In the genomic region with DNA sequence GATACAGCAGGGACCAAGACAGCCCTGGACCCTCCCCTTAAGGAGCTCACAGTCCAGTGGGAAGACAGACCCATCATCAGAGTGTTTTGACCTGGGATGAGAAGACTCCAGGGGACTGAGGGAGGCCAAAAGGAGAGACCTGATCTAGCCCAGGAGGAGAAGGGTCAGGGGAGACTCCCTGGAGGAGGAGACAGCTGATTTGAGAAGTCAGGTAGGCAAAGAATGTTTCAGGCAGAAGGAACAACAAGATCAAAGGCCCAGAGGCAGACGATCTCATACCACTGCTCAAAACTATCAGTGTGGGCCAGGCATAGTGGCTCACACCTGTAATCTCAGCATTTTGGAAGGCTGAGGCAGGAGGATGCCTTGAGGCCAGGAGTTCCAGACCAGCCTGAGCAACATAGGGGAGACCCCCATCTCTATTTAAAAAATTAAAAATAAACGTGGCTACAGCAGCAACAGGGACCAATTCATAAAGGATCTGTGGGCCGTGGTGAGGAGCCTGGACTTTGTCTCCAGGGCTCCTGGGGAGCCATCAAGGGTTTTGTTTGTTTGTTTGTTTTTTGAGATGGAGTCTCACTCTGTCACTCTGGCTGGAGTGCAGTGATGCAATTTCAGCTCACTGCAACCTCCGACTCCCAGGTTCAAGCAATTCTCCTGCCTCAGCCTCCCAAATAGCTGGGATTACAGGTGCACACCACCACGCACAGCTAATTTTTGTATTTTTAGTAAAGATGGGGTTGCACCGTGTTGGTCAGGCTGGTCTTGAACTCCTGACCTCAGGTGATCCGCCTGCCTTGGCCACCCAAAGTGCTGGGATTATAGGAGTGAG, we compare ENCODE assay signal across 9 cellular contexts. TPM values are rescaled to one million over a fixed set of nuclear protein-coding genes. Genes with fewer than 3 reads are reported as not detected.
DNase-seq lines count a peak whose midpoint lies in the region; ATAC-seq, FAIRE-seq and TF ChIP-seq lines count a peak whose summit lies in the region.
"Had no signal": no experiment of that assay in that cellular context is flagged by ENCODE, and none has a peak within 500 bp of the region (broad histone marks: within the 10 kb centered on the region; RNA-seq: fewer than 3 reads in every experiment).

No MANE protein-coding gene starts in this region.

- no peak overlapping the region for H3K27ac Mint-ChIP-seq in activated CD4-positive, alpha-beta T cell treated with anti-CD3 and anti-CD28 coated beads, Interleukin-2, amount 10 ng/mL, durations not matched to agents 24 days and 14 days
- no peak overlapping the region for H3K27ac Mint-ChIP-seq in stimulated activated memory B cell treated with anti-CD40 and anti-IgM and Interleukin-4, amounts not matched to agents 10 μg/mL and 1 μg/mL and 100 μg/mL, for 72 hours

- H3K4me1 ChIP-seq in H1 (replicated peaks in 1 of 4; ENCODE audit: control insufficient read depth in 3 of 4, insufficient read depth in 4 of 4, low read length in 3 of 4) = peaks cover 7 to 27% (median 16%) of the 10 kb centered on the region in 4 experiments; a peak in 6 of 7 replicates

- H3K27ac ChIP-seq in H1 (ENCODE audit: low read depth, low read length) = no peak overlapping the region

- no peak overlapping the region for H4K5ac ChIP-seq in H1 (ENCODE audit: insufficient read length, low read depth, low read length)

- no peak overlapping the region for H3K23ac ChIP-seq in H1 (ENCODE audit: insufficient read length)

- no peak overlapping the region for H3K4ac ChIP-seq in H1 (replicated peaks; ENCODE audit: insufficient read length, low read depth, low read length)

- peaks cover 0 to 2% (median 0%) of the 10 kb centered on the region in 4 experiments; a peak in 3 of 8 replicates for H3K36me3 ChIP-seq in H1 (ENCODE audit: control insufficient read depth in 2 of 4, insufficient read depth in 4 of 4, low read length in 3 of 4)

- no peaks in the 10 kb centered on the region for H3K27me3 Mint-ChIP-seq in activated CD4-positive, alpha-beta T cell treated with anti-CD3 and anti-CD28 coated beads, Interleukin-2, amount 10 ng/mL, durations not matched to agents 24 days and 14 days
- H3K27me3 Mint-ChIP-seq in stimulated activated memory B cell treated with anti-CD40 and anti-IgM and Interleukin-4, amounts not matched to agents 10 μg/mL and 1 μg/mL and 100 μg/mL, for 72 hours = no peaks in the 10 kb centered on the region

- no peak overlapping the region for H3K4me3 ChIP-seq in H1 (ENCODE audit: extremely low read depth in 1 of 4, insufficient read depth in 2 of 4, low read depth in 3 of 4, low read length in 4 of 4)

- ATAC-seq in stimulated activated memory B cell treated with anti-CD40 and anti-IgM and Interleukin-4, amounts not matched to agents 10 μg/mL and 1 μg/mL and 100 μg/mL, for 72 hours = no peak

- no peak overlapping the region for H2BK120ac ChIP-seq in H1 (replicated peaks; ENCODE audit: low read depth, low read length)

- H3K27me3 ChIP-seq in H1 (replicated peaks in 1 of 4; ENCODE audit: control insufficient read depth in 3 of 4, extremely low read depth in 1 of 4, insufficient read depth in 3 of 4, low read length in 3 of 4) = peaks cover 0 to 6% (median 3%) of the 10 kb centered on the region in 4 experiments; a peak in 4 of 7 replicates
- H3K27me3 ChIP-seq: Peyer's patch had no signal

- CTCF ChIA-PET in H1 (lab: Charles Lee; ENCODE audit: partially characterized antibody) = interaction anchor here (1.1 to 3.6 kb wide), 4 partner anchors 57 to 114 kb away, joined by 3 to 17 read pairs (median 7); no protein-coding TSS in a partner anchor

- intact Hi-C loops in activated CD4-positive, alpha-beta T cell treated with anti-CD3 and anti-CD28 coated beads, Interleukin-2, amount 10 ng/mL, durations not matched to agents 24 days and 14 days (cut with micrococcal nuclease) = loop anchor here (1.0 to 2.0 kb wide), 3 partner anchors 18 to 95 kb away; no protein-coding TSS in a partner anchor

- peak overlapping the region; percentile 5 for H4K91ac ChIP-seq in H1 (replicated peaks; ENCODE audit: insufficient read length, low read length)

- POLR2A ChIA-PET in H1 (lab: Charles Lee; ENCODE audit: partially characterized antibody) = interaction anchor here (1.1 to 1.6 kb wide), 3 partner anchors 16 to 88 kb away, joined by 3 to 5 read pairs (median 4); no protein-coding TSS in a partner anchor

- H3K79me2 ChIP-seq in H1 (ENCODE audit: control insufficient read depth in 1 of 2, insufficient read depth in 2 of 2, low read length in 2 of 2) = peaks cover 5 to 19% of the 10 kb centered on the region in 2 experiments; a peak in 3 of 4 replicates

- peaks cover 43% of the 10 kb centered on the region for H3K4me1 Mint-ChIP-seq in activated CD4-positive, alpha-beta T cell treated with anti-CD3 and anti-CD28 coated beads, Interleukin-2, amount 10 ng/mL, durations not matched to agents 24 days and 14 days
- H3K4me1 Mint-ChIP-seq in stimulated activated memory B cell treated with anti-CD40 and anti-IgM and Interleukin-4, amounts not matched to agents 10 μg/mL and 1 μg/mL and 100 μg/mL, for 72 hours = peaks cover 46% of the 10 kb centered on the region

- peaks cover 23% of the 10 kb centered on the region; the same call in 1 of the 2 replicates for H3K23me2 ChIP-seq in H1 (ENCODE audit: low read depth, low read length)

- no peak for TF ChIP-seq EP300 in H1 (IDR thresholded peaks at IDR 0.05; ENCODE audit: borderline replicate concordance in 1 of 2, low read depth in 2 of 2, low read length in 2 of 2)

- H4K20me1 ChIP-seq in H1 (replicated peaks in 1 of 2; ENCODE audit: control insufficient read depth in 1 of 2, insufficient read depth in 2 of 2, low read length in 2 of 2) = no peaks in the 10 kb centered on the region

- H4K8ac ChIP-seq in H1 (ENCODE audit: extremely low read depth, insufficient read depth, low read length) = no peak overlapping the region

- no peak for TF ChIP-seq CTCF in H1 (IDR thresholded peaks at IDR 0.05; ENCODE audit: control extremely low read depth in 1 of 3, insufficient read depth in 1 of 3, low read depth in 1 of 3, low read length in 3 of 3)

- H2BK5ac ChIP-seq in H1 (ENCODE audit: low read depth, low read length) = peak overlapping the region; percentile 28; the same call in 1 of the 2 replicates

- no peak overlapping the region for H3K14ac ChIP-seq in H1 (ENCODE audit: insufficient read length)

- peak overlapping the region; percentile 51; the same call in 1 of the 2 replicates for H3K18ac ChIP-seq in H1 (ENCODE audit: extremely low read depth, low read length)

- H3K4me2 ChIP-seq in H1 (ENCODE audit: insufficient read depth in 1 of 2, low read depth in 2 of 2, low read length in 2 of 2) = peak overlapping the region in 1 of 2 experiments; percentile 85; a peak in 2 of 4 replicates

- FAIRE-seq in H1 (lab: Jason Lieb, UNC) = no peak

- H3K9me3 Mint-ChIP-seq in activated CD4-positive, alpha-beta T cell treated with anti-CD3 and anti-CD28 coated beads, Interleukin-2, amount 10 ng/mL, durations not matched to agents 24 days and 14 days = no peaks in the 10 kb centered on the region
- H3K9me3 Mint-ChIP-seq in stimulated activated memory B cell treated with anti-CD40 and anti-IgM and Interleukin-4, amounts not matched to agents 10 μg/mL and 1 μg/mL and 100 μg/mL, for 72 hours = no peaks in the 10 kb centered on the region

- no peak overlapping the region for H2BK20ac ChIP-seq in H1 (ENCODE audit: low read length)

- no peak overlapping the region for H3K4me3 Mint-ChIP-seq in activated CD4-positive, alpha-beta T cell treated with anti-CD3 and anti-CD28 coated beads, Interleukin-2, amount 10 ng/mL, durations not matched to agents 24 days and 14 days
- H3K4me3 Mint-ChIP-seq in stimulated activated memory B cell treated with anti-CD40 and anti-IgM and Interleukin-4, amounts not matched to agents 10 μg/mL and 1 μg/mL and 100 μg/mL, for 72 hours = peak overlapping the region; percentile 82

- H3K36me3 Mint-ChIP-seq in activated CD4-positive, alpha-beta T cell treated with anti-CD3 and anti-CD28 coated beads, Interleukin-2, amount 10 ng/mL, durations not matched to agents 24 days and 14 days (ENCODE audit: low read depth) = peaks cover 9% of the 10 kb centered on the region
- peaks cover 1% of the 10 kb centered on the region for H3K36me3 Mint-ChIP-seq in stimulated activated memory B cell treated with anti-CD40 and anti-IgM and Interleukin-4, amounts not matched to agents 10 μg/mL and 1 μg/mL and 100 μg/mL, for 72 hours

- H2BK15ac ChIP-seq in H1 (ENCODE audit: low read length) = 0 out of 2 replicates have a peak overlapping the region, but pooled peaks have one; percentile 50

- no peaks in the 10 kb centered on the region for H3K9me3 ChIP-seq in H1 (ENCODE audit: insufficient read depth in 2 of 2, low read depth in 1 of 2, low read length in 1 of 2)
- H3K9me3 ChIP-seq: Peyer's patch had no signal

- TF ChIP-seq POLR2A in H1 (IDR thresholded peaks at IDR 0.05; ENCODE audit: control extremely low read depth in 1 of 2, low read depth in 2 of 2, low read length in 2 of 2) = no peak

- 84% methylated on average over 7 of the region's 7 CpGs; no CpG with 5 or more reads in 1 of the 2 experiments for WGBS in H1 (ENCODE audit: extremely low coverage in 1 of 2, insufficient coverage in 1 of 2, insufficient read length in 1 of 2, insufficient replicate concordance in 2 of 2, low coverage in 1 of 2, low lambda C conversion rate in 2 of 2, missing lambda C conversion rate in 1 of 2), 2 experiments

- H3K9ac ChIP-seq in H1 (replicated peaks in 1 of 4; ENCODE audit: extremely low read depth in 1 of 4, low read depth in 3 of 4, low read length in 3 of 4) = no peak overlapping the region

- TF ChIP-seq RAD21 in H1 (IDR thresholded peaks at IDR 0.05 in 1 of 2, conservative IDR thresholded peaks at IDR 0.05 in 1 of 2; ENCODE audit: low read depth in 2 of 2, low read length in 2 of 2) = no peak

- no peaks in the 10 kb centered on the region; the same call in 1 of the 2 replicates for H3K79me1 ChIP-seq in H1 (ENCODE audit: low read depth, low read length)

- H2AFZ ChIP-seq in H1 (ENCODE audit: low read length) = peak overlapping the region; percentile 33; the same call in 1 of the 2 replicates

- 0 out of 2 replicates have a peak overlapping the region, but pooled peaks have one; percentile 28 for H2BK12ac ChIP-seq in H1 (ENCODE audit: low read depth, low read length)

- peak; percentile 60 for DNase-seq in activated CD4-positive, alpha-beta T cell treated with anti-CD3 and anti-CD28 coated beads, Interleukin-2, amount 10 ng/mL, durations not matched to agents 24 days and 14 days
- no peak for DNase-seq in activated CD4-positive, alpha-beta T cell treated with anti-CD3 and anti-CD28 coated beads for 48 hours
- DNase-seq in H1 (ENCODE audit: low read depth in 1 of 2, low spot score in 2 of 2) (no peak), hepatic stellate cell (ENCODE audit: low spot score) (no peak)
- DNase-seq in activated CD4-positive, CD25-positive, alpha-beta regulatory T cell treated with anti-CD3 and anti-CD28 coated beads, Interleukin-2, amount 50 U/mL, for 72 hours = no peak
- DNase-seq: ACHN had no signal

- H3K56ac ChIP-seq in H1 (replicated peaks; ENCODE audit: insufficient read length, low read depth, low read length) = no peak overlapping the region

- no peak overlapping the region for H2AK5ac ChIP-seq in H1 (ENCODE audit: low read depth, low read length)

RNA-seq across cellular contexts. Expression of gene COX6B1, which starts 2.2 kb away (rescaled TPM):
- total RNA-seq in activated CD4-positive, alpha-beta T cell treated with anti-CD3 and anti-CD28 coated beads, Interleukin-2, amount 10 ng/mL, durations not matched to agents 24 days and 14 days = 451 and 472 TPM in 2 replicates
- total RNA-seq in H1 (2021; fragmentation: NEBNext Ultra II Directional; extraction: Animal tissue kit (Norgen Biotek cat#: 25700)) = 436 and 437 TPM in 2 replicates
- 884 and 1,052 TPM in 2 replicates for polyA plus RNA-seq in H1 (2011; rRNA removed)
- 744 TPM for polyA plus RNA-seq in H1 (2011; cell fraction: cytosol; rRNA removed)
- 546 TPM for polyA plus RNA-seq in H1 (2011; cell fraction: nucleus; rRNA removed)
- polyA plus RNA-seq in H1 (2012, experiment 1 of 2) = 441 to 812 TPM (median 759 TPM) in 4 replicates
- polyA plus RNA-seq in H1 (2012, experiment 2 of 2) = 4,565 TPM
- 994 TPM for polyA plus RNA-seq in H1 (2013, experiment 1 of 2)
- polyA plus RNA-seq in H1 (2013, experiment 2 of 2) = 884 TPM
- 442 and 464 TPM in 2 replicates for polyA minus RNA-seq in H1 (2011; rRNA and poly(A)+ RNA removed)
- 148 TPM for polyA minus RNA-seq in H1 (2011; cell fraction: cytosol; rRNA and poly(A)+ RNA removed)
- polyA minus RNA-seq in H1 (2011; cell fraction: nucleus; rRNA and poly(A)+ RNA removed) = 133 TPM

RNA-seq across cellular contexts. Expression of gene ETV2, which starts 4.4 kb away (rescaled TPM):
- total RNA-seq in activated CD4-positive, alpha-beta T cell treated with anti-CD3 and anti-CD28 coated beads, Interleukin-2, amount 10 ng/mL, durations not matched to agents 24 days and 14 days = 0.93 and 1.1 TPM in 2 replicates
- 0.88 and 1.8 TPM in 2 replicates for total RNA-seq in H1 (2021; fragmentation: NEBNext Ultra II Directional; extraction: Animal tissue kit (Norgen Biotek cat#: 25700))
- polyA plus RNA-seq in H1 (2011; rRNA removed) = 1.3 and 2.3 TPM in 2 replicates
- 0.79 TPM for polyA plus RNA-seq in H1 (2011; cell fraction: cytosol; rRNA removed)
- polyA plus RNA-seq in H1 (2011; cell fraction: nucleus; rRNA removed) = 1.8 TPM
- polyA plus RNA-seq in H1 (2012, experiment 1 of 2) = 0.94 to 1.9 TPM (median 1.6 TPM) in 4 replicates
- 0.77 TPM for polyA plus RNA-seq in H1 (2012, experiment 2 of 2)
- polyA plus RNA-seq in H1 (2013, experiment 1 of 2) = 0.85 TPM
- polyA plus RNA-seq in H1 (2013, experiment 2 of 2) = 0.85 TPM
- polyA minus RNA-seq in H1 (2011; rRNA and poly(A)+ RNA removed) = 0.16 and 0.56 TPM in 2 replicates
- polyA minus RNA-seq in H1 (2011; cell fraction: cytosol; rRNA and poly(A)+ RNA removed) = 2.6 TPM
- polyA minus RNA-seq in H1 (2011; cell fraction: nucleus; rRNA and poly(A)+ RNA removed) = 2.8 TPM

RNA-seq across cellular contexts. Expression of gene RBM42, which starts 17.1 kb away (rescaled TPM):
- total RNA-seq in activated CD4-positive, alpha-beta T cell treated with anti-CD3 and anti-CD28 coated beads, Interleukin-2, amount 10 ng/mL, durations not matched to agents 24 days and 14 days = 114 and 115 TPM in 2 replicates
- total RNA-seq in H1 (2021; fragmentation: NEBNext Ultra II Directional; extraction: Animal tissue kit (Norgen Biotek cat#: 25700)) = 80.8 and 83.3 TPM in 2 replicates
- 59.8 and 83.6 TPM in 2 replicates for polyA plus RNA-seq in H1 (2011; rRNA removed)
- 67.8 TPM for polyA plus RNA-seq in H1 (2011; cell fraction: cytosol; rRNA removed)
- 51.0 TPM for polyA plus RNA-seq in H1 (2011; cell fraction: nucleus; rRNA removed)
- polyA plus RNA-seq in H1 (2012, experiment 1 of 2) = 53.8 to 70.7 TPM (median 63.2 TPM) in 4 replicates
- 55.3 TPM for polyA plus RNA-seq in H1 (2012, experiment 2 of 2)
- 34.0 TPM for polyA plus RNA-seq in H1 (2013, experiment 1 of 2)
- 30.6 TPM for polyA plus RNA-seq in H1 (2013, experiment 2 of 2)
- polyA minus RNA-seq in H1 (2011; rRNA and poly(A)+ RNA removed) = 9.1 and 18.5 TPM in 2 replicates
- 30.6 TPM for polyA minus RNA-seq in H1 (2011; cell fraction: cytosol; rRNA and poly(A)+ RNA removed)
- polyA minus RNA-seq in H1 (2011; cell fraction: nucleus; rRNA and poly(A)+ RNA removed) = 15.2 TPM

RNA-seq across cellular contexts. Expression of gene UPK1A, which starts 20.4 kb away (rescaled TPM):
- total RNA-seq in activated CD4-positive, alpha-beta T cell treated with anti-CD3 and anti-CD28 coated beads, Interleukin-2, amount 10 ng/mL, durations not matched to agents 24 days and 14 days = 0.77 and 0.92 TPM in 2 replicates
- total RNA-seq in H1 (2021; fragmentation: NEBNext Ultra II Directional; extraction: Animal tissue kit (Norgen Biotek cat#: 25700)) = 0.56 and 0.61 TPM in 2 replicates
- polyA plus RNA-seq in H1 (2011; rRNA removed) = 9.8 and 9.9 TPM in 2 replicates
- polyA plus RNA-seq in H1 (2011; cell fraction: cytosol; rRNA removed) = 4.1 TPM
- polyA plus RNA-seq in H1 (2011; cell fraction: nucleus; rRNA removed) = 4.6 TPM
- 0.93 to 4.4 TPM (median 3.4 TPM) in 4 replicates for polyA plus RNA-seq in H1 (2012, experiment 1 of 2)
- 1.2 TPM for polyA plus RNA-seq in H1 (2012, experiment 2 of 2)
- 1.8 TPM for polyA plus RNA-seq in H1 (2013, experiment 1 of 2)
- polyA plus RNA-seq in H1 (2013, experiment 2 of 2) = 1.9 TPM
- 2.0 TPM in 2 replicates for polyA minus RNA-seq in H1 (2011; rRNA and poly(A)+ RNA removed)
- not detected for polyA minus RNA-seq in H1 (2011; cell fraction: cytosol; rRNA and poly(A)+ RNA removed)
- 0.50 TPM for polyA minus RNA-seq in H1 (2011; cell fraction: nucleus; rRNA and poly(A)+ RNA removed)
- total RNA-seq: dermis blood vessel endothelial cell, Peyer's patch had no signal

RNA-seq across cellular contexts. Expression of gene HAUS5, which starts 33.4 kb away (rescaled TPM):
- 45.8 TPM in 2 replicates for total RNA-seq in activated CD4-positive, alpha-beta T cell treated with anti-CD3 and anti-CD28 coated beads, Interleukin-2, amount 10 ng/mL, durations not matched to agents 24 days and 14 days
- total RNA-seq in H1 (2021; fragmentation: NEBNext Ultra II Directional; extraction: Animal tissue kit (Norgen Biotek cat#: 25700)) = 18.9 and 25.7 TPM in 2 replicates
- polyA plus RNA-seq in H1 (2011; rRNA removed) = 13.8 and 20.1 TPM in 2 replicates
- 17.4 TPM for polyA plus RNA-seq in H1 (2011; cell fraction: cytosol; rRNA removed)
- 87.0 TPM for polyA plus RNA-seq in H1 (2011; cell fraction: nucleus; rRNA removed)
- 19.9 to 28.6 TPM (median 25.9 TPM) in 4 replicates for polyA plus RNA-seq in H1 (2012, experiment 1 of 2)
- 14.7 TPM for polyA plus RNA-seq in H1 (2012, experiment 2 of 2)
- 14.6 TPM for polyA plus RNA-seq in H1 (2013, experiment 1 of 2)
- 11.9 TPM for polyA plus RNA-seq in H1 (2013, experiment 2 of 2)
- polyA minus RNA-seq in H1 (2011; rRNA and poly(A)+ RNA removed) = 7.4 and 7.9 TPM in 2 replicates
- polyA minus RNA-seq in H1 (2011; cell fraction: cytosol; rRNA and poly(A)+ RNA removed) = 8.0 TPM
- polyA minus RNA-seq in H1 (2011; cell fraction: nucleus; rRNA and poly(A)+ RNA removed) = 22.9 TPM
